Comparison of ENCODE assay signal across 1 cellular context in genomic region chr2:68287580-68288441, GRCh38.
TF ChIP-seq lines count a peak whose summit lies in the region.

No MANE protein-coding gene starts in this region.

TF ChIP-seq in K562, 482 proteins besides CTCF, POLR2A, EP300 and RAD21 (continued from another document and continues in another):
- TF ChIP-seq MNT (conservative IDR thresholded peaks at IDR 0.05) (peak; percentile 85 to 88), EP400 (IDR thresholded peaks at IDR 0.05) (peak; percentile 54), GATAD2A (IDR thresholded peaks at IDR 0.05) (peak; percentile 29; the same call in 1 of the 2 replicates), PCBP2 (IDR thresholded peaks at IDR 0.05; ENCODE audit: low read depth, low read length, poor library complexity, severe bottlenecking) (no peak), ZNF318 (IDR thresholded peaks at IDR 0.05; ENCODE audit: borderline replicate concordance in 1 of 2, low read depth in 1 of 2) (peak in 1 of 2 experiments; percentile 45; a peak in 1 of 4 replicates), RBM34 (IDR thresholded peaks at IDR 0.05; ENCODE audit: borderline replicate concordance, insufficient read depth, low read length) (no peak), MAX (CRISPR knock-in tag; IDR thresholded peaks at IDR 0.05) (0 out of 2 replicates have a peak, but pooled peaks have one; percentile 36), IRF2 (CRISPR knock-in tag; IDR thresholded peaks at IDR 0.05) (no peak), NR2C2 (CRISPR knock-in tag; IDR thresholded peaks at IDR 0.05) (no peak), NR2C2 (tag; IDR thresholded peaks at IDR 0.05) (peak; percentile 82), ZNF586 (CRISPR knock-in tag; conservative IDR thresholded peaks at IDR 0.05) (no peak), MAZ (CRISPR knock-in tag; conservative IDR thresholded peaks at IDR 0.05 in 1 of 2, IDR thresholded peaks at IDR 0.05 in 1 of 2) (peak in 1 of 2 experiments; percentile 56; a peak in 1 of 4 replicates)
- TF ChIP-seq, protein P1, sequence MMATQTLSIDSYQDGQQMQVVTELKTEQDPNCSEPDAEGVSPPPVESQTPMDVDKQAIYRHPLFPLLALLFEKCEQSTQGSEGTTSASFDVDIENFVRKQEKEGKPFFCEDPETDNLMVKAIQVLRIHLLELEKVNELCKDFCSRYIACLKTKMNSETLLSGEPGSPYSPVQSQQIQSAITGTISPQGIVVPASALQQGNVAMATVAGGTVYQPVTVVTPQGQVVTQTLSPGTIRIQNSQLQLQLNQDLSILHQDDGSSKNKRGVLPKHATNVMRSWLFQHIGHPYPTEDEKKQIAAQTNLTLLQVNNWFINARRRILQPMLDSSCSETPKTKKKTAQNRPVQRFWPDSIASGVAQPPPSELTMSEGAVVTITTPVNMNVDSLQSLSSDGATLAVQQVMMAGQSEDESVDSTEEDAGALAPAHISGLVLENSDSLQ (IDR thresholded peaks at IDR 0.05): peak; percentile 80
- TF ChIP-seq, protein P2, sequence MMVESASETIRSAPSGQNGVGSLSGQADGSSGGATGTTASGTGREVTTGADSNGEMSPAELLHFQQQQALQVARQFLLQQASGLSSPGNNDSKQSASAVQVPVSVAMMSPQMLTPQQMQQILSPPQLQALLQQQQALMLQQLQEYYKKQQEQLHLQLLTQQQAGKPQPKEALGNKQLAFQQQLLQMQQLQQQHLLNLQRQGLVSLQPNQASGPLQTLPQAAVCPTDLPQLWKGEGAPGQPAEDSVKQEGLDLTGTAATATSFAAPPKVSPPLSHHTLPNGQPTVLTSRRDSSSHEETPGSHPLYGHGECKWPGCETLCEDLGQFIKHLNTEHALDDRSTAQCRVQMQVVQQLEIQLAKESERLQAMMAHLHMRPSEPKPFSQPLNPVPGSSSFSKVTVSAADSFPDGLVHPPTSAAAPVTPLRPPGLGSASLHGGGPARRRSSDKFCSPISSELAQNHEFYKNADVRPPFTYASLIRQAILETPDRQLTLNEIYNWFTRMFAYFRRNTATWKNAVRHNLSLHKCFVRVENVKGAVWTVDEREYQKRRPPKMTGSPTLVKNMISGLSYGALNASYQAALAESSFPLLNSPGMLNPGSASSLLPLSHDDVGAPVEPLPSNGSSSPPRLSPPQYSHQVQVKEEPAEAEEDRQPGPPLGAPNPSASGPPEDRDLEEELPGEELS (CRISPR knock-in tag; IDR thresholded peaks at IDR 0.05; ENCODE audit: borderline replicate concordance): no peak
- TF ChIP-seq, protein P3, sequence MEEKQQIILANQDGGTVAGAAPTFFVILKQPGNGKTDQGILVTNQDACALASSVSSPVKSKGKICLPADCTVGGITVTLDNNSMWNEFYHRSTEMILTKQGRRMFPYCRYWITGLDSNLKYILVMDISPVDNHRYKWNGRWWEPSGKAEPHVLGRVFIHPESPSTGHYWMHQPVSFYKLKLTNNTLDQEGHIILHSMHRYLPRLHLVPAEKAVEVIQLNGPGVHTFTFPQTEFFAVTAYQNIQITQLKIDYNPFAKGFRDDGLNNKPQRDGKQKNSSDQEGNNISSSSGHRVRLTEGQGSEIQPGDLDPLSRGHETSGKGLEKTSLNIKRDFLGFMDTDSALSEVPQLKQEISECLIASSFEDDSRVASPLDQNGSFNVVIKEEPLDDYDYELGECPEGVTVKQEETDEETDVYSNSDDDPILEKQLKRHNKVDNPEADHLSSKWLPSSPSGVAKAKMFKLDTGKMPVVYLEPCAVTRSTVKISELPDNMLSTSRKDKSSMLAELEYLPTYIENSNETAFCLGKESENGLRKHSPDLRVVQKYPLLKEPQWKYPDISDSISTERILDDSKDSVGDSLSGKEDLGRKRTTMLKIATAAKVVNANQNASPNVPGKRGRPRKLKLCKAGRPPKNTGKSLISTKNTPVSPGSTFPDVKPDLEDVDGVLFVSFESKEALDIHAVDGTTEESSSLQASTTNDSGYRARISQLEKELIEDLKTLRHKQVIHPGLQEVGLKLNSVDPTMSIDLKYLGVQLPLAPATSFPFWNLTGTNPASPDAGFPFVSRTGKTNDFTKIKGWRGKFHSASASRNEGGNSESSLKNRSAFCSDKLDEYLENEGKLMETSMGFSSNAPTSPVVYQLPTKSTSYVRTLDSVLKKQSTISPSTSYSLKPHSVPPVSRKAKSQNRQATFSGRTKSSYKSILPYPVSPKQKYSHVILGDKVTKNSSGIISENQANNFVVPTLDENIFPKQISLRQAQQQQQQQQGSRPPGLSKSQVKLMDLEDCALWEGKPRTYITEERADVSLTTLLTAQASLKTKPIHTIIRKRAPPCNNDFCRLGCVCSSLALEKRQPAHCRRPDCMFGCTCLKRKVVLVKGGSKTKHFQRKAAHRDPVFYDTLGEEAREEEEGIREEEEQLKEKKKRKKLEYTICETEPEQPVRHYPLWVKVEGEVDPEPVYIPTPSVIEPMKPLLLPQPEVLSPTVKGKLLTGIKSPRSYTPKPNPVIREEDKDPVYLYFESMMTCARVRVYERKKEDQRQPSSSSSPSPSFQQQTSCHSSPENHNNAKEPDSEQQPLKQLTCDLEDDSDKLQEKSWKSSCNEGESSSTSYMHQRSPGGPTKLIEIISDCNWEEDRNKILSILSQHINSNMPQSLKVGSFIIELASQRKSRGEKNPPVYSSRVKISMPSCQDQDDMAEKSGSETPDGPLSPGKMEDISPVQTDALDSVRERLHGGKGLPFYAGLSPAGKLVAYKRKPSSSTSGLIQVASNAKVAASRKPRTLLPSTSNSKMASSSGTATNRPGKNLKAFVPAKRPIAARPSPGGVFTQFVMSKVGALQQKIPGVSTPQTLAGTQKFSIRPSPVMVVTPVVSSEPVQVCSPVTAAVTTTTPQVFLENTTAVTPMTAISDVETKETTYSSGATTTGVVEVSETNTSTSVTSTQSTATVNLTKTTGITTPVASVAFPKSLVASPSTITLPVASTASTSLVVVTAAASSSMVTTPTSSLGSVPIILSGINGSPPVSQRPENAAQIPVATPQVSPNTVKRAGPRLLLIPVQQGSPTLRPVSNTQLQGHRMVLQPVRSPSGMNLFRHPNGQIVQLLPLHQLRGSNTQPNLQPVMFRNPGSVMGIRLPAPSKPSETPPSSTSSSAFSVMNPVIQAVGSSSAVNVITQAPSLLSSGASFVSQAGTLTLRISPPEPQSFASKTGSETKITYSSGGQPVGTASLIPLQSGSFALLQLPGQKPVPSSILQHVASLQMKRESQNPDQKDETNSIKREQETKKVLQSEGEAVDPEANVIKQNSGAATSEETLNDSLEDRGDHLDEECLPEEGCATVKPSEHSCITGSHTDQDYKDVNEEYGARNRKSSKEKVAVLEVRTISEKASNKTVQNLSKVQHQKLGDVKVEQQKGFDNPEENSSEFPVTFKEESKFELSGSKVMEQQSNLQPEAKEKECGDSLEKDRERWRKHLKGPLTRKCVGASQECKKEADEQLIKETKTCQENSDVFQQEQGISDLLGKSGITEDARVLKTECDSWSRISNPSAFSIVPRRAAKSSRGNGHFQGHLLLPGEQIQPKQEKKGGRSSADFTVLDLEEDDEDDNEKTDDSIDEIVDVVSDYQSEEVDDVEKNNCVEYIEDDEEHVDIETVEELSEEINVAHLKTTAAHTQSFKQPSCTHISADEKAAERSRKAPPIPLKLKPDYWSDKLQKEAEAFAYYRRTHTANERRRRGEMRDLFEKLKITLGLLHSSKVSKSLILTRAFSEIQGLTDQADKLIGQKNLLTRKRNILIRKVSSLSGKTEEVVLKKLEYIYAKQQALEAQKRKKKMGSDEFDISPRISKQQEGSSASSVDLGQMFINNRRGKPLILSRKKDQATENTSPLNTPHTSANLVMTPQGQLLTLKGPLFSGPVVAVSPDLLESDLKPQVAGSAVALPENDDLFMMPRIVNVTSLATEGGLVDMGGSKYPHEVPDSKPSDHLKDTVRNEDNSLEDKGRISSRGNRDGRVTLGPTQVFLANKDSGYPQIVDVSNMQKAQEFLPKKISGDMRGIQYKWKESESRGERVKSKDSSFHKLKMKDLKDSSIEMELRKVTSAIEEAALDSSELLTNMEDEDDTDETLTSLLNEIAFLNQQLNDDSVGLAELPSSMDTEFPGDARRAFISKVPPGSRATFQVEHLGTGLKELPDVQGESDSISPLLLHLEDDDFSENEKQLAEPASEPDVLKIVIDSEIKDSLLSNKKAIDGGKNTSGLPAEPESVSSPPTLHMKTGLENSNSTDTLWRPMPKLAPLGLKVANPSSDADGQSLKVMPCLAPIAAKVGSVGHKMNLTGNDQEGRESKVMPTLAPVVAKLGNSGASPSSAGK (IDR thresholded peaks at IDR 0.05): peak; percentile 76
- TF ChIP-seq, protein P4, sequence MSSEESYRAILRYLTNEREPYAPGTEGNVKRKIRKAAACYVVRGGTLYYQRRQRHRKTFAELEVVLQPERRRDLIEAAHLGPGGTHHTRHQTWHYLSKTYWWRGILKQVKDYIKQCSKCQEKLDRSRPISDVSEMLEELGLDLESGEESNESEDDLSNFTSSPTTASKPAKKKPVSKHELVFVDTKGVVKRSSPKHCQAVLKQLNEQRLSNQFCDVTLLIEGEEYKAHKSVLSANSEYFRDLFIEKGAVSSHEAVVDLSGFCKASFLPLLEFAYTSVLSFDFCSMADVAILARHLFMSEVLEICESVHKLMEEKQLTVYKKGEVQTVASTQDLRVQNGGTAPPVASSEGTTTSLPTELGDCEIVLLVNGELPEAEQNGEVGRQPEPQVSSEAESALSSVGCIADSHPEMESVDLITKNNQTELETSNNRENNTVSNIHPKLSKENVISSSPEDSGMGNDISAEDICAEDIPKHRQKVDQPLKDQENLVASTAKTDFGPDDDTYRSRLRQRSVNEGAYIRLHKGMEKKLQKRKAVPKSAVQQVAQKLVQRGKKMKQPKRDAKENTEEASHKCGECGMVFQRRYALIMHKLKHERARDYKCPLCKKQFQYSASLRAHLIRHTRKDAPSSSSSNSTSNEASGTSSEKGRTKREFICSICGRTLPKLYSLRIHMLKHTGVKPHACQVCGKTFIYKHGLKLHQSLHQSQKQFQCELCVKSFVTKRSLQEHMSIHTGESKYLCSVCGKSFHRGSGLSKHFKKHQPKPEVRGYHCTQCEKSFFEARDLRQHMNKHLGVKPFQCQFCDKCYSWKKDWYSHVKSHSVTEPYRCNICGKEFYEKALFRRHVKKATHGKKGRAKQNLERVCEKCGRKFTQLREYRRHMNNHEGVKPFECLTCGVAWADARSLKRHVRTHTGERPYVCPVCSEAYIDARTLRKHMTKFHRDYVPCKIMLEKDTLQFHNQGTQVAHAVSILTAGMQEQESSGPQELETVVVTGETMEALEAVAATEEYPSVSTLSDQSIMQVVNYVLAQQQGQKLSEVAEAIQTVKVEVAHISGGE (CRISPR knock-in tag; IDR thresholded peaks at IDR 0.05): 0 out of 6 replicates have a peak, but pooled peaks of 1 of the 3 experiments have one; percentile 32
